ENCODE assay signal across 8 cellular contexts in genomic region chr15:56918046-56918906, GRCh38. TPM values are rescaled to one million over a fixed set of nuclear protein-coding genes. Genes with fewer than 3 reads are reported as not detected.
A peak's percentile ranks its signal among the peaks of the same experiment; 100 is the strongest.
DNase-seq lines count a peak whose midpoint lies in the region; ATAC-seq and TF ChIP-seq lines count a peak whose summit lies in the region.

TSS of gene TCF12 (plus strand) at chr15:56918644. CDS start at chr15:56919914, 1,270 bp downstream.

- peak; percentile 57 for TF ChIP-seq POLR2A in breast epithelium (IDR thresholded peaks at IDR 0.05)

- DNase-seq in AG04449 (ENCODE audit: low read depth, low spot score) (peak; percentile 70), NCI-H2196 (lab: John Stamatoyannopoulos, UW; ENCODE audit: unreplicated experiment) (peak; percentile 85), breast epithelium (ENCODE audit: low spot score in 2 of 2) (peak; percentile 85 to 88), iPS-NIHi11 (ENCODE audit: low spot score) (peak; percentile 96), smooth muscle cell (lab: John Stamatoyannopoulos, UW; ENCODE audit: unreplicated experiment) (peak; percentile 78)

- POLR2A ChIA-PET in AG04449 (lab: Yijun Ruan, JAX), result interaction anchor here (0.5 to 1.7 kb wide), 14 partner anchors 11 to 427 kb away, joined by 3 to 6 read pairs (median 3); no protein-coding TSS in a partner anchor

- H3K27me3 ChIP-seq in breast epithelium, result no peaks in the 10 kb centered on the region
- no peaks in the 10 kb centered on the region for H3K27me3 ChIP-seq in smooth muscle cell (ENCODE audit: low read depth)

- H3K36me3 ChIP-seq in breast epithelium (peaks cover 5% of the 10 kb centered on the region), smooth muscle cell (ENCODE audit: low read depth) (peaks cover 4% of the 10 kb centered on the region)

- TF ChIP-seq CTCF in AG04449 (IDR thresholded peaks at IDR 0.05; ENCODE audit: insufficient read depth, low read length, missing control alignments) (peak; percentile 67), VCaP (conservative IDR thresholded peaks at IDR 0.05) (peak; percentile 46), breast epithelium (IDR thresholded peaks at IDR 0.05) (peak in 1 of 3 donors; percentile 51), smooth muscle cell (IDR thresholded peaks at IDR 0.05; ENCODE audit: borderline replicate concordance, insufficient read depth, poor library complexity, severe bottlenecking) (peak; percentile 37)

- peaks cover 6% of the 10 kb centered on the region for H3F3A ChIP-seq in smooth muscle cell (ENCODE audit: low read depth)

- peak within 1 kb of the TSS; percentile 97 for H3K4me2 ChIP-seq in smooth muscle cell

- H3K79me2 ChIP-seq in smooth muscle cell (ENCODE audit: low read depth), result peaks cover 47% of the 10 kb centered on the region

- H3K9ac ChIP-seq in smooth muscle cell (ENCODE audit: low read depth), result peak within 1 kb of the TSS; percentile 97

- H4K20me1 ChIP-seq in smooth muscle cell (ENCODE audit: low read depth), result peaks cover 30% of the 10 kb centered on the region

- H3K27ac ChIP-seq in VCaP (peak within 1 kb of the TSS; percentile 94), breast epithelium (peak within 1 kb of the TSS; percentile 94 to 96), smooth muscle cell (ENCODE audit: low read depth) (peak within 1 kb of the TSS; percentile 64)

- H3K9me3 ChIP-seq in breast epithelium (no peaks in the 10 kb centered on the region), smooth muscle cell (replicated peaks; ENCODE audit: low read depth) (no peaks in the 10 kb centered on the region)

- H3K4me1 ChIP-seq in breast epithelium (no peaks in the 10 kb centered on the region), smooth muscle cell (ENCODE audit: low read depth) (peaks cover 36% of the 10 kb centered on the region)

- CTCF ChIA-PET in AG04449 (lab: Yijun Ruan, JAX), result interaction anchor here (0.7 to 2.8 kb wide), 13 partner anchors 12 to 624 kb away, joined by 3 to 14 read pairs (median 3); no protein-coding TSS in a partner anchor

- H3K4me3 ChIP-seq in AG04449 (ENCODE audit: low read depth, low read length) (peak within 1 kb of the TSS; percentile 83), breast epithelium (peak within 1 kb of the TSS; percentile 83 to 87 (median 85)), smooth muscle cell (peak within 1 kb of the TSS; percentile 79)

- intact Hi-C loops in breast epithelium (cut with DNase I; ENCODE audit: low total_unique reads), result no loop called here

- peak within 1 kb of the TSS; percentile 92 for H2AFZ ChIP-seq in smooth muscle cell (ENCODE audit: low read depth)

- WGBS in smooth muscle cell (ENCODE audit: low lambda C conversion rate), result 2% methylated on average over 73 of the region's 93 CpGs

- ATAC-seq in GM18868 (IDR thresholded peaks at IDR 0.05; ENCODE audit: unreplicated experiment) (peak; percentile 76), HG03108 (IDR thresholded peaks at IDR 0.05; ENCODE audit: unreplicated experiment) (peak; percentile 59)

RNA-seq across cellular contexts. Expression of gene TCF12, which starts in this region (rescaled TPM):
- total RNA-seq in breast epithelium (100 to 1,000 TPM; 164 to 198 (median 174) TPM), smooth muscle cell (136 and 302 TPM in 2 replicates)
- polyA plus RNA-seq in smooth muscle cell, result 50.3 and 54.1 TPM in 2 replicates

Comparison
In these comparisons a context has a peak if more than half of its experiments do, and no peak if none do; other contexts are left out.
1. Peak in every context shown above with its lines: DNase-seq, ATAC-seq, H3K4me3 ChIP-seq and H3K27ac ChIP-seq.